ENCODE assay signal across 14 cellular contexts in the genomic region with DNA sequence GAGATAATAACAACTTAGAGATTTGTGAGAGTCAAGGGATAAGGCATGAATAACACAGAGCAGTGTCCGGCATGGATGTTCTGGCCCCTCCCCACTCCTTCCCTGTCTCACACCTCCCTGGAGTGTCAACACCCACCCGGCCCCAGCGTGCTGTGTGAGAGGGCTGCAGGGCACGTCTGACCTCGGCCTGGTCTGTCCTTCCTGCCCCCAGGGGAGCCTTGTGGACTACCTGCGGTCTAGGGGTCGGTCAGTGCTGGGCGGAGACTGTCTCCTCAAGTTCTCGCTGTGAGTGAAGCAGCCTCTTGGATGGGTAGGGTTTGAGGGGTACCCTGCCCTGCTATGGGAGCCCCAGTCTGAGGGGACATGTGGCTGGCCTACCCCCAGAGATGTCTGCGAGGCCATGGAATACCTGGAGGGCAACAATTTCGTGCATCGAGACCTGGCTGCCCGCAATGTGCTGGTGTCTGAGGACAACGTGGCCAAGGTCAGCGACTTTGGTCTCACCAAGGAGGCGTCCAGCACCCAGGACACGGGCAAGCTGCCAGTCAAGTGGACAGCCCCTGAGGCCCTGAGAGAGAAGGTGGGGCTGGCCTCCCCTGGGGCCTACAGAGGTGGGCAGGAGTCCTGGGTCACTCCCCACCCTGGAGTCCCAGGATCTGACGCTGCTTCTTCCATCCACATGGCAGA. TPM values are rescaled to one million over a fixed set of nuclear protein-coding genes. Genes with fewer than 3 reads are reported as not detected.
"Had no signal": no experiment of that assay in that cellular context is flagged by ENCODE, and none has a peak within 500 bp of the region (broad histone marks: within the 10 kb centered on the region; RNA-seq: fewer than 3 reads in every experiment).

No MANE protein-coding gene starts in this region.

- H3K9me3 ChIP-seq: ascending aorta, lower lobe of right lung, transverse colon had no signal

- H3K4me1 ChIP-seq: ascending aorta had no signal

- H3K4me3 ChIP-seq: ascending aorta, lower lobe of right lung, transverse colon had no signal

- ATAC-seq: activated CD4-positive, CD25-positive, alpha-beta regulatory T cell treated with anti-CD3 and anti-CD28 coated beads, Interleukin-2, amount 50 U/mL, for 24 hours had no signal

- H3K27ac ChIP-seq: ascending aorta, lower lobe of right lung had no signal

- H3K4me3 Mint-ChIP-seq: mesothelial cell of epicardium had no signal

- H3K4me1 Mint-ChIP-seq: mesothelial cell of epicardium had no signal

- DNase-seq: activated CD8-positive, alpha-beta memory T cell treated with anti-CD3 and anti-CD28 coated beads for 24 hours; foreskin melanocyte; head of caudate nucleus; left cardiac atrium; stimulated activated CD4-positive, alpha-beta T cell treated with anti-CD3 and anti-CD28 coated beads, Interleukin-15, amount 100 ng/mL, for 24 hours; transverse colon had no signal

- H3K27ac Mint-ChIP-seq: activated T-helper 2 cell treated with anti-CD3 and anti-CD28 coated beads, Interferon-gamma antibody, Interleukin-2, Interleukin-4, amounts not matched to agents 10 μg/mL and 5 μg/mL and 100 μg/mL, durations not matched to agents 14 hours and 24 hours and 36 hours; mesothelial cell of epicardium had no signal

- H3K9me3 Mint-ChIP-seq: activated T-helper 2 cell treated with anti-CD3 and anti-CD28 coated beads, Interferon-gamma antibody, Interleukin-2, Interleukin-4, amounts not matched to agents 10 μg/mL and 5 μg/mL and 100 μg/mL, durations not matched to agents 14 hours and 24 hours and 36 hours; mesothelial cell of epicardium had no signal

- H3K27me3 ChIP-seq: ascending aorta, transverse colon had no signal

RNA-seq across cellular contexts. Expression of gene LMAN1L, which starts 11.2 kb away (rescaled TPM):
- total RNA-seq: ascending aorta, lower lobe of right lung, myocyte, skeletal muscle tissue had no signal

RNA-seq across cellular contexts. Expression of gene CPLX3, which starts 25.0 kb away (rescaled TPM):
- total RNA-seq: ascending aorta, lower lobe of right lung, mesothelial cell of epicardium, myocyte, skeletal muscle tissue, transverse colon had no signal

RNA-seq across cellular contexts. Expression of gene CYP1A2, which starts 52.8 kb away (rescaled TPM):
- total RNA-seq: activated T-helper 2 cell treated with anti-CD3 and anti-CD28 coated beads, Interferon-gamma antibody, Interleukin-2, Interleukin-4, amounts not matched to agents 10 μg/mL and 5 μg/mL and 100 μg/mL, durations not matched to agents 14 hours and 24 hours and 36 hours; ascending aorta; lower lobe of right lung; mesothelial cell of epicardium; myocyte; skeletal muscle tissue; T-helper 2 cell treated with Interferon-gamma antibody and Interleukin-4, amounts not matched to agents 100 ng/mL and 5 ng/mL, for 36 hours; transverse colon had no signal
